ENCODE assay signal across 11 cellular contexts in the genomic region with DNA sequence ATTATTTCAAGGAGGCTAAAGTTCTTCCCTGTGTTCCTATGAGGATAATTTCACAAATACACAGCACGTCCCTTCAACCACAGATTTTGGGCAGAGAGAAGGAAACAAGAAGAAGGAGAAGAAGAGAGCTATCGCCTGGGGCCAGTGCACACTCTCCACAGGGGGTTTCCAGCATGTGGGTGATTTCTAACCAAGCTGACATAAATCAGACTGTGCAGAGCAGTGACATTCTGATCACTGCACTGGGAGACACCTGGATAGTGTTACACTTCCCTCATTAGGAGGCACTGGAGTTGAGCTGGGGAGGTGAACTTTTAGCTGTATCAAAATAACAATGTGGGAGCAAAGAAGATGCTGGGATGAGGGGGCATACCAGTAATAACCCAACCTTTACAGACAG.
DNase-seq lines count a peak whose midpoint lies in the region; ATAC-seq and TF ChIP-seq lines count a peak whose summit lies in the region.
"Had no signal": no experiment of that assay in that cellular context is flagged by ENCODE, and none has a peak within 500 bp of the region (broad histone marks: within the 10 kb centered on the region; RNA-seq: fewer than 3 reads in every experiment).

No MANE protein-coding gene starts in this region.

- H2BK5ac ChIP-seq in H9 (ENCODE audit: insufficient read length, low read length), result no peak overlapping the region

- no peaks in the 10 kb centered on the region for H3K79me1 ChIP-seq in H9 (ENCODE audit: insufficient read depth, low read depth, low read length, poor library complexity, severe bottlenecking)

- H3K9ac ChIP-seq in H9 (ENCODE audit: extremely low read depth, insufficient read length, low read length), result no peak overlapping the region

- H3K27me3 Mint-ChIP-seq in H9 (ENCODE audit: low read depth), result no peaks in the 10 kb centered on the region
- no peaks in the 10 kb centered on the region for H3K27me3 Mint-ChIP-seq in activated CD4-positive, alpha-beta T cell treated with anti-CD3 and anti-CD28 coated beads for 36 hours

- no peak overlapping the region for H3K4me3 Mint-ChIP-seq in H9
- H3K4me3 Mint-ChIP-seq in activated CD4-positive, alpha-beta T cell treated with anti-CD3 and anti-CD28 coated beads for 36 hours, result no peak overlapping the region

- TF ChIP-seq POLR2A in testis (IDR thresholded peaks at IDR 0.05), result no peak

- H4K91ac ChIP-seq in H9 (ENCODE audit: insufficient read length, low read depth, low read length), result no peak overlapping the region

- H3K4ac ChIP-seq in H9 (ENCODE audit: low read depth, low read length), result no peak overlapping the region

- H3K23me2 ChIP-seq in H9 (ENCODE audit: insufficient read length, low read depth, low read length, poor library complexity, severe bottlenecking), result no peaks in the 10 kb centered on the region

- H3K14ac ChIP-seq in H9 (ENCODE audit: insufficient read depth, low read length), result no peak overlapping the region

- H3K9me3 Mint-ChIP-seq in H9, result no peaks in the 10 kb centered on the region
- no peaks in the 10 kb centered on the region for H3K9me3 Mint-ChIP-seq in activated CD4-positive, alpha-beta T cell treated with anti-CD3 and anti-CD28 coated beads for 36 hours (ENCODE audit: low read depth)

- DNase-seq in fibroblast of the aortic adventitia (ENCODE audit: low read depth), result peak; percentile 8
- no peak for DNase-seq in H9
- no peak for DNase-seq in MG63
- no peak for DNase-seq in activated CD4-positive, alpha-beta T cell treated with anti-CD3 and anti-CD28 coated beads for 36 hours
- DNase-seq in testis, result no peak
- DNase-seq: activated CD4-positive, CD25-positive, alpha-beta regulatory T cell treated with anti-CD3 and anti-CD28 coated beads, Interleukin-2, amount 50 U/mL, for 72 hours; left ventricle myocardium inferior had no signal

- H2BK120ac ChIP-seq in H9 (ENCODE audit: low read depth, low read length, poor library complexity, severe bottlenecking), result no peak overlapping the region

- no peak for TF ChIP-seq CTCF in fibroblast of the aortic adventitia (IDR thresholded peaks at IDR 0.05; ENCODE audit: insufficient read depth, low read length)
- TF ChIP-seq CTCF in H9 (conservative IDR thresholded peaks at IDR 0.05), result no peak
- TF ChIP-seq CTCF in testis (IDR thresholded peaks at IDR 0.05), result no peak

- H3K9me3 ChIP-seq in H9 (ENCODE audit: control insufficient read depth, low read depth, low read length), result no peaks in the 10 kb centered on the region
- no peaks in the 10 kb centered on the region for H3K9me3 ChIP-seq in MG63
- no peaks in the 10 kb centered on the region for H3K9me3 ChIP-seq in testis
- H3K9me3 ChIP-seq: left ventricle myocardium inferior had no signal

- no peak overlapping the region for H3K4me2 ChIP-seq in H9 (ENCODE audit: insufficient read depth, insufficient read length, low read length)

- no peak overlapping the region for H2BK20ac ChIP-seq in H9 (ENCODE audit: low read depth, low read length, poor library complexity, severe bottlenecking)

- no peaks in the 10 kb centered on the region for H4K20me1 ChIP-seq in H9 (ENCODE audit: control insufficient read depth, insufficient read depth, insufficient read length)

- POLR2A ChIA-PET in activated CD4-positive, alpha-beta T cell treated with anti-CD3 and anti-CD28 coated beads for 36 hours (lab: Charles Lee), result no interaction called here

- no peaks in the 10 kb centered on the region for H3K4me1 Mint-ChIP-seq in H9
- no peaks in the 10 kb centered on the region for H3K4me1 Mint-ChIP-seq in activated CD4-positive, alpha-beta T cell treated with anti-CD3 and anti-CD28 coated beads for 36 hours

- no peak overlapping the region for H3K27ac Mint-ChIP-seq in H9
- no peak overlapping the region for H3K27ac Mint-ChIP-seq in activated CD4-positive, alpha-beta T cell treated with anti-CD3 and anti-CD28 coated beads for 36 hours

- H3K4me3 ChIP-seq in fibroblast of the aortic adventitia (ENCODE audit: low read depth, low read length) (no peak overlapping the region), MG63 (no peak overlapping the region), testis (no peak overlapping the region)
- H3K4me3 ChIP-seq: left ventricle myocardium inferior had no signal

- H3K23ac ChIP-seq in H9 (ENCODE audit: insufficient read length, low read depth, low read length), result no peak overlapping the region

- CTCF ChIA-PET in activated CD4-positive, alpha-beta T cell treated with anti-CD3 and anti-CD28 coated beads for 36 hours (lab: Charles Lee), result no interaction called here

- no CpG with 5 or more reads among the region's 2 CpGs for WGBS in H9 (ENCODE audit: extremely low coverage, insufficient read length, low lambda C conversion rate)
- WGBS in testis, 2 donors, result 29 to 56% methylated on average over 2 of the region's 2 CpGs

- no peak overlapping the region for H4K8ac ChIP-seq in H9 (replicated peaks; ENCODE audit: insufficient read length, low read depth, low read length)

- H3K79me2 ChIP-seq in H9 (ENCODE audit: insufficient read depth, low read length), result no peaks in the 10 kb centered on the region

- intact Hi-C loops in activated CD4-positive, alpha-beta T cell treated with anti-CD3 and anti-CD28 coated beads for 36 hours (cut with DNase I, micrococcal nuclease), result no loop called here
- intact Hi-C loops in testis (cut with DNase I; ENCODE audit: low total_unique reads), result no loop called here

- H3K27ac ChIP-seq in H9 (ENCODE audit: insufficient read length, low read depth, low read length) (no peak overlapping the region), testis (no peak overlapping the region)
- H3K27ac ChIP-seq: left ventricle myocardium inferior had no signal

- no peak overlapping the region for H2AK5ac ChIP-seq in H9 (ENCODE audit: insufficient read length, low read length)

- no peak overlapping the region for H3T11ph ChIP-seq in H9 (ENCODE audit: low read length)

- H2BK12ac ChIP-seq in H9 (ENCODE audit: insufficient read length, low read depth, low read length), result no peak overlapping the region

- H3K36me3 ChIP-seq in MG63, result no peaks in the 10 kb centered on the region
- H3K36me3 ChIP-seq in testis (ENCODE audit: low read depth, missing control alignments), result no peaks in the 10 kb centered on the region
- H3K36me3 ChIP-seq: left ventricle myocardium inferior had no signal

- no peak overlapping the region for H3K56ac ChIP-seq in H9 (ENCODE audit: insufficient read length, low read depth, low read length)

- H3K18ac ChIP-seq in H9 (ENCODE audit: insufficient read length, low read depth, low read length), result no peak overlapping the region

- H2AFZ ChIP-seq in H9 (ENCODE audit: low read length), result no peak overlapping the region

- H3K36me3 Mint-ChIP-seq in H9 (ENCODE audit: insufficient read depth in 1 of 3, low read depth in 3 of 3), result no peaks in the 10 kb centered on the region
- H3K36me3 Mint-ChIP-seq in activated CD4-positive, alpha-beta T cell treated with anti-CD3 and anti-CD28 coated beads for 36 hours (ENCODE audit: low read depth), result no peaks in the 10 kb centered on the region

- H2BK15ac ChIP-seq in H9 (ENCODE audit: low read depth, low read length), result no peak overlapping the region

- H3K4me1 ChIP-seq in H9 (ENCODE audit: insufficient read depth, low read length) (no peaks in the 10 kb centered on the region), testis (no peaks in the 10 kb centered on the region)
- H3K4me1 ChIP-seq: left ventricle myocardium inferior had no signal

- ATAC-seq in GM18508 (IDR thresholded peaks at IDR 0.05; ENCODE audit: insufficient read depth, unreplicated experiment) (peak; percentile 99), GM21528 (IDR thresholded peaks at IDR 0.05; ENCODE audit: low FRiP score, unreplicated experiment) (peak; percentile 67), HG03196 (IDR thresholded peaks at IDR 0.05; ENCODE audit: unreplicated experiment) (peak; percentile 65)
- ATAC-seq in activated CD4-positive, alpha-beta T cell treated with anti-CD3 and anti-CD28 coated beads for 36 hours, result no peak
- ATAC-seq: HCT116 had no signal

- H3K27me3 ChIP-seq in H9 (ENCODE audit: insufficient read depth, low read length) (no peaks in the 10 kb centered on the region), MG63 (no peaks in the 10 kb centered on the region), testis (no peaks in the 10 kb centered on the region)

- no peak overlapping the region for H4K5ac ChIP-seq in H9 (ENCODE audit: insufficient read length, low read depth, low read length)
